10 cellular contexts compared by ENCODE assay signal in genomic region chr10:4651404-4652037, GRCh38.
DNase-seq lines count a peak whose midpoint lies in the region; ATAC-seq and TF ChIP-seq lines count a peak whose summit lies in the region.
"Had no signal": no experiment of that assay in that cellular context is flagged by ENCODE, and none has a peak within 500 bp of the region (broad histone marks: within the 10 kb centered on the region; RNA-seq: fewer than 3 reads in every experiment).

No MANE protein-coding gene starts in this region.

- no peak overlapping the region for H3K9ac ChIP-seq in Karpas-422 (ENCODE audit: low read length)

- ATAC-seq in HG03439 (IDR thresholded peaks at IDR 0.05; ENCODE audit: unreplicated experiment), result peak; percentile 32
- ATAC-seq in activated CD8-positive, alpha-beta T cell treated with anti-CD3 and anti-CD28 coated beads for 36 hours, result peak; percentile 76
- ATAC-seq in stimulated activated memory B cell treated with anti-CD40 and anti-IgM and Interleukin-4, amounts not matched to agents 10 μg/mL and 1 μg/mL and 100 μg/mL, for 72 hours, result peak; percentile 41

- H3K9me3 ChIP-seq in Karpas-422 (ENCODE audit: low read length), result no peaks in the 10 kb centered on the region
- H3K9me3 ChIP-seq: prostate gland had no signal

- intact Hi-C loops in activated naive CD4-positive, alpha-beta T cell treated with anti-CD3 and anti-CD28 coated beads for 36 hours (cut with micrococcal nuclease), result loop anchor here (1.0 to 10.0 kb wide), 17 partner anchors 35 to 1554 kb away; no protein-coding TSS in a partner anchor
- intact Hi-C loops in activated CD8-positive, alpha-beta T cell treated with anti-CD3 and anti-CD28 coated beads for 36 hours (cut with micrococcal nuclease), result loop anchor here (10.0 kb wide), 1 partner anchor 1417 kb away; no protein-coding TSS in a partner anchor

- CTCF ChIA-PET in activated naive CD4-positive, alpha-beta T cell treated with anti-CD3 and anti-CD28 coated beads for 36 hours (lab: Charles Lee), result no interaction called here
- CTCF ChIA-PET in activated CD8-positive, alpha-beta T cell treated with anti-CD3 and anti-CD28 coated beads for 36 hours (lab: Charles Lee), result interaction anchor here (0.8 kb wide), 1 partner anchor 1454 kb away, joined by 3 read pairs; no protein-coding TSS in a partner anchor

- H3K27ac Mint-ChIP-seq in activated naive CD4-positive, alpha-beta T cell treated with anti-CD3 and anti-CD28 coated beads for 36 hours, result peak overlapping the region; percentile 84
- peak overlapping the region; percentile 89 for H3K27ac Mint-ChIP-seq in activated CD8-positive, alpha-beta T cell treated with anti-CD3 and anti-CD28 coated beads for 36 hours
- no peak overlapping the region for H3K27ac Mint-ChIP-seq in stimulated activated memory B cell treated with anti-CD40 and anti-IgM and Interleukin-4, amounts not matched to agents 10 μg/mL and 1 μg/mL and 100 μg/mL, for 72 hours

- no peaks in the 10 kb centered on the region for H3K4me1 ChIP-seq in Karpas-422 (ENCODE audit: low read length)

- H3K4me2 ChIP-seq in Karpas-422 (ENCODE audit: low read depth, low read length, poor library complexity, severe bottlenecking), result no peak overlapping the region

- no peak overlapping the region for H2AFZ ChIP-seq in Karpas-422 (ENCODE audit: low read length)

- peak; percentile 41 for DNase-seq in activated naive CD4-positive, alpha-beta T cell treated with anti-CD3 and anti-CD28 coated beads for 36 hours
- no peak for DNase-seq in activated naive CD4-positive, alpha-beta T cell treated with anti-CD3 and anti-CD28 coated beads, Interleukin-2, amount 50 U/mL, for 16 hours
- peak; percentile 31 for DNase-seq in activated CD8-positive, alpha-beta T cell treated with anti-CD3 and anti-CD28 coated beads for 36 hours
- DNase-seq in Karpas-422 (no peak), NCI-H2029 (lab: John Stamatoyannopoulos, UW) (no peak), DMS 273 (lab: John Stamatoyannopoulos, UW; ENCODE audit: unreplicated experiment) (no peak)
- DNase-seq: NCI-H82 had no signal

- no peaks in the 10 kb centered on the region for H3K79me2 ChIP-seq in Karpas-422 (ENCODE audit: low read length)

- no peaks in the 10 kb centered on the region for H3K9me3 Mint-ChIP-seq in activated naive CD4-positive, alpha-beta T cell treated with anti-CD3 and anti-CD28 coated beads for 36 hours
- no peaks in the 10 kb centered on the region for H3K9me3 Mint-ChIP-seq in activated CD8-positive, alpha-beta T cell treated with anti-CD3 and anti-CD28 coated beads for 36 hours
- H3K9me3 Mint-ChIP-seq in stimulated activated memory B cell treated with anti-CD40 and anti-IgM and Interleukin-4, amounts not matched to agents 10 μg/mL and 1 μg/mL and 100 μg/mL, for 72 hours, result no peaks in the 10 kb centered on the region

- no peaks in the 10 kb centered on the region for H3K27me3 Mint-ChIP-seq in activated naive CD4-positive, alpha-beta T cell treated with anti-CD3 and anti-CD28 coated beads for 36 hours (ENCODE audit: low read depth)
- H3K27me3 Mint-ChIP-seq in activated CD8-positive, alpha-beta T cell treated with anti-CD3 and anti-CD28 coated beads for 36 hours, result peaks cover 3% of the 10 kb centered on the region
- H3K27me3 Mint-ChIP-seq in stimulated activated memory B cell treated with anti-CD40 and anti-IgM and Interleukin-4, amounts not matched to agents 10 μg/mL and 1 μg/mL and 100 μg/mL, for 72 hours, result no peaks in the 10 kb centered on the region

- H3K36me3 Mint-ChIP-seq in activated naive CD4-positive, alpha-beta T cell treated with anti-CD3 and anti-CD28 coated beads for 36 hours (ENCODE audit: low read depth), result no peaks in the 10 kb centered on the region
- H3K36me3 Mint-ChIP-seq in activated CD8-positive, alpha-beta T cell treated with anti-CD3 and anti-CD28 coated beads for 36 hours (ENCODE audit: low read depth), result no peaks in the 10 kb centered on the region
- no peaks in the 10 kb centered on the region for H3K36me3 Mint-ChIP-seq in stimulated activated memory B cell treated with anti-CD40 and anti-IgM and Interleukin-4, amounts not matched to agents 10 μg/mL and 1 μg/mL and 100 μg/mL, for 72 hours

- no peak for TF ChIP-seq CTCF in activated CD8-positive, alpha-beta T cell treated with anti-CD3 and anti-CD28 coated beads for 36 hours (IDR thresholded peaks at IDR 0.05)

- H3K36me3 ChIP-seq in Karpas-422 (ENCODE audit: insufficient read depth, low read length), result no peaks in the 10 kb centered on the region
- H3K36me3 ChIP-seq: prostate gland had no signal

- H3K4me3 Mint-ChIP-seq in activated naive CD4-positive, alpha-beta T cell treated with anti-CD3 and anti-CD28 coated beads for 36 hours, result peak overlapping the region; percentile 10
- H3K4me3 Mint-ChIP-seq in activated CD8-positive, alpha-beta T cell treated with anti-CD3 and anti-CD28 coated beads for 36 hours, result peak overlapping the region; percentile 47
- H3K4me3 Mint-ChIP-seq in stimulated activated memory B cell treated with anti-CD40 and anti-IgM and Interleukin-4, amounts not matched to agents 10 μg/mL and 1 μg/mL and 100 μg/mL, for 72 hours, result no peak overlapping the region

- no peaks in the 10 kb centered on the region for H3K9me2 ChIP-seq in Karpas-422 (replicated peaks; ENCODE audit: insufficient read depth, low read length)

- POLR2A ChIA-PET in activated CD8-positive, alpha-beta T cell treated with anti-CD3 and anti-CD28 coated beads for 36 hours (lab: Charles Lee), result no interaction called here

- no peaks in the 10 kb centered on the region for H4K20me1 ChIP-seq in Karpas-422 (ENCODE audit: insufficient read depth, low read depth, low read length)

- H3K4me3 ChIP-seq in Karpas-422 (ENCODE audit: low read length), result no peak overlapping the region
- H3K4me3 ChIP-seq: prostate gland had no signal

- peaks cover 43% of the 10 kb centered on the region for H3K4me1 Mint-ChIP-seq in activated naive CD4-positive, alpha-beta T cell treated with anti-CD3 and anti-CD28 coated beads for 36 hours (ENCODE audit: low read depth)
- peaks cover 27% of the 10 kb centered on the region for H3K4me1 Mint-ChIP-seq in activated CD8-positive, alpha-beta T cell treated with anti-CD3 and anti-CD28 coated beads for 36 hours (ENCODE audit: low read depth)
- peaks cover 17% of the 10 kb centered on the region for H3K4me1 Mint-ChIP-seq in stimulated activated memory B cell treated with anti-CD40 and anti-IgM and Interleukin-4, amounts not matched to agents 10 μg/mL and 1 μg/mL and 100 μg/mL, for 72 hours

- H3K27ac ChIP-seq in Karpas-422 (ENCODE audit: low read length), result no peak overlapping the region
- H3K27ac ChIP-seq: prostate gland had no signal

- no peaks in the 10 kb centered on the region for H3K27me3 ChIP-seq in Karpas-422 (ENCODE audit: low read length)

Comparison
In these comparisons a context has a peak if more than half of its experiments do, and no peak if none do; other contexts are left out.
1. DNase-seq: peak in activated naive CD4-positive, alpha-beta T cell treated with anti-CD3 and anti-CD28 coated beads for 36 hours (single experiment) and activated CD8-positive, alpha-beta T cell treated with anti-CD3 and anti-CD28 coated beads for 36 hours (single experiment); none in activated naive CD4-positive, alpha-beta T cell treated with anti-CD3 and anti-CD28 coated beads, Interleukin-2, amount 50 U/mL, for 16 hours (single experiment), Karpas-422 (single experiment), NCI-H2029 (single experiment) and DMS 273 (single experiment).
2. Peak in every context shown above with its lines, with median percentiles within 50 percentile points of each other: ATAC-seq.